In genomic region chr3:101391413-101391812, GRCh38 we compare ENCODE assay signal across 18 cellular contexts.
DNase-seq lines count a peak whose midpoint lies in the region; ATAC-seq lines count a peak whose summit lies in the region.
"Had no signal": no experiment of that assay in that cellular context is flagged by ENCODE, and none has a peak within 500 bp of the region (broad histone marks: within the 10 kb centered on the region; RNA-seq: fewer than 3 reads in every experiment).

No MANE protein-coding gene starts in this region.

- H3K27ac Mint-ChIP-seq in CD4-positive, alpha-beta memory T cell: peak overlapping the region; percentile 63 to 90 (median 76)
- peak overlapping the region; percentile 30 for H3K27ac Mint-ChIP-seq in activated naive CD8-positive, alpha-beta T cell treated with anti-CD3 and anti-CD28 coated beads, Interleukin-2, amount 50 U/mL, for 24 hours
- peak overlapping the region; percentile 88 to 97 for H3K27ac Mint-ChIP-seq in natural killer cell treated with Interleukin-12 subunit alpha and Interleukin-12 subunit beta and Interleukin-15 and Interleukin-18, amount 100 ng/mL, for 72 hours
- no peak overlapping the region for H3K27ac Mint-ChIP-seq in activated T-helper 2 cell treated with anti-CD3 and anti-CD28 coated beads, Interferon-gamma antibody, Interleukin-2, Interleukin-4, amounts not matched to agents 10 μg/mL and 5 μg/mL and 100 μg/mL, durations not matched to agents 14 hours and 24 hours and 36 hours

- H3K36me3 Mint-ChIP-seq in CD4-positive, alpha-beta memory T cell: peaks cover 51 to 54% of the 10 kb centered on the region in 2 donors
- H3K36me3 Mint-ChIP-seq in activated naive CD8-positive, alpha-beta T cell treated with anti-CD3 and anti-CD28 coated beads, Interleukin-2, amount 50 U/mL, for 24 hours (ENCODE audit: low read depth): peaks cover 39% of the 10 kb centered on the region
- peaks cover 29% of the 10 kb centered on the region for H3K36me3 Mint-ChIP-seq in natural killer cell treated with Interleukin-12 subunit alpha and Interleukin-12 subunit beta and Interleukin-15 and Interleukin-18, amount 100 ng/mL, for 72 hours
- peaks cover 64% of the 10 kb centered on the region for H3K36me3 Mint-ChIP-seq in activated T-helper 2 cell treated with anti-CD3 and anti-CD28 coated beads, Interferon-gamma antibody, Interleukin-2, Interleukin-4, amounts not matched to agents 10 μg/mL and 5 μg/mL and 100 μg/mL, durations not matched to agents 14 hours and 24 hours and 36 hours (ENCODE audit: low read depth)

- H3K27me3 ChIP-seq in CD4-positive, alpha-beta memory T cell (ENCODE audit: insufficient read depth, low read length): no peaks in the 10 kb centered on the region
- H3K27me3 ChIP-seq: SJSA1 had no signal

- CTCF ChIA-PET in CD4-positive, alpha-beta memory T cell (lab: Charles Lee; ENCODE audit: partially characterized antibody): no interaction called here

- peaks cover 35 to 50% (median 43%) of the 10 kb centered on the region in 4 donors for H3K4me1 Mint-ChIP-seq in CD4-positive, alpha-beta memory T cell
- peaks cover 25% of the 10 kb centered on the region for H3K4me1 Mint-ChIP-seq in activated naive CD8-positive, alpha-beta T cell treated with anti-CD3 and anti-CD28 coated beads, Interleukin-2, amount 50 U/mL, for 24 hours
- peaks cover 33% of the 10 kb centered on the region in 2 donors for H3K4me1 Mint-ChIP-seq in natural killer cell treated with Interleukin-12 subunit alpha and Interleukin-12 subunit beta and Interleukin-15 and Interleukin-18, amount 100 ng/mL, for 72 hours (ENCODE audit: low read depth in 2 of 2)
- H3K4me1 Mint-ChIP-seq in activated T-helper 2 cell treated with anti-CD3 and anti-CD28 coated beads, Interferon-gamma antibody, Interleukin-2, Interleukin-4, amounts not matched to agents 10 μg/mL and 5 μg/mL and 100 μg/mL, durations not matched to agents 14 hours and 24 hours and 36 hours (ENCODE audit: low read depth): peaks cover 13% of the 10 kb centered on the region

- POLR2A ChIA-PET in CD4-positive, alpha-beta memory T cell (lab: Charles Lee; ENCODE audit: partially characterized antibody): no interaction called here

- H3K27ac ChIP-seq in CD4-positive, alpha-beta memory T cell (ENCODE audit: low read depth, low read length): no peak overlapping the region
- H3K27ac ChIP-seq: PC-9, SJSA1 had no signal

- H3K4me3 Mint-ChIP-seq in CD4-positive, alpha-beta memory T cell: no peak overlapping the region
- no peak overlapping the region for H3K4me3 Mint-ChIP-seq in activated naive CD8-positive, alpha-beta T cell treated with anti-CD3 and anti-CD28 coated beads, Interleukin-2, amount 50 U/mL, for 24 hours
- H3K4me3 Mint-ChIP-seq in natural killer cell treated with Interleukin-12 subunit alpha and Interleukin-12 subunit beta and Interleukin-15 and Interleukin-18, amount 100 ng/mL, for 72 hours: no peak overlapping the region
- H3K4me3 Mint-ChIP-seq in activated T-helper 2 cell treated with anti-CD3 and anti-CD28 coated beads, Interferon-gamma antibody, Interleukin-2, Interleukin-4, amounts not matched to agents 10 μg/mL and 5 μg/mL and 100 μg/mL, durations not matched to agents 14 hours and 24 hours and 36 hours (ENCODE audit: low read depth): no peak overlapping the region

- ATAC-seq in activated naive CD8-positive, alpha-beta T cell treated with anti-CD3 and anti-CD28 coated beads, Interleukin-2, amount 50 U/mL, for 24 hours: no peak
- no peak for ATAC-seq in natural killer cell treated with Interleukin-12 subunit alpha and Interleukin-12 subunit beta and Interleukin-15 and Interleukin-18, amount 100 ng/mL, for 72 hours
- ATAC-seq in HG03439 (IDR thresholded peaks at IDR 0.05; ENCODE audit: unreplicated experiment): no peak

- H3K9me3 ChIP-seq in CD4-positive, alpha-beta memory T cell (ENCODE audit: control insufficient read depth in 1 of 2, low read length in 2 of 2): no peaks in the 10 kb centered on the region
- H3K9me3 ChIP-seq: HAP-1 had no signal

- DNase-seq in CD4-positive, alpha-beta memory T cell: no peak
- DNase-seq in OCI-M1 (lab: John Stamatoyannopoulos, UW): peak; percentile 85
- no peak for DNase-seq in activated naive CD8-positive, alpha-beta T cell treated with anti-CD3 and anti-CD28 coated beads, Interleukin-2, amount 50 U/mL, for 24 hours
- no peak for DNase-seq in natural killer cell treated with Interleukin-12 subunit alpha and Interleukin-12 subunit beta and Interleukin-15 and Interleukin-18, amount 100 ng/mL, for 72 hours (ENCODE audit: low spot score)
- no peak for DNase-seq in NK-92 (lab: John Stamatoyannopoulos, UW; ENCODE audit: unreplicated experiment)
- no peak for DNase-seq in activated T-helper 2 cell treated with anti-CD3 and anti-CD28 coated beads, Interferon-gamma antibody, Interleukin-2, Interleukin-4, amounts not matched to agents 10 μg/mL and 5 μg/mL and 100 μg/mL, durations not matched to agents 14 hours and 24 hours and 36 hours (ENCODE audit: low spot score)
- DNase-seq: ACHN; CD4-positive, CD25-positive, alpha-beta regulatory T cell; DMS79; MV-4-11; NCI-H1417; NCI-H187 treated with DMSO at 0.1 percent for 48 hours; NCI-H446; NCI-H748 treated with DMSO at 0.1 percent for 48 hours; PC-9 had no signal

- intact Hi-C loops in CD4-positive, alpha-beta memory T cell (cut with micrococcal nuclease): no loop called here
- intact Hi-C loops in activated T-helper 2 cell treated with anti-CD3 and anti-CD28 coated beads, Interferon-gamma antibody, Interleukin-2, Interleukin-4, amounts not matched to agents 10 μg/mL and 5 μg/mL and 100 μg/mL, durations not matched to agents 14 hours and 24 hours and 36 hours (cut with micrococcal nuclease): no loop called here

- H3K4me1 ChIP-seq in CD4-positive, alpha-beta memory T cell (ENCODE audit: insufficient read depth, low read length): peaks cover 26% of the 10 kb centered on the region
- H3K4me1 ChIP-seq: HAP-1, SJSA1 had no signal

- H3K9me3 Mint-ChIP-seq in CD4-positive, alpha-beta memory T cell: peaks cover 2 to 22% (median 13%) of the 10 kb centered on the region in 8 donors
- peaks cover 21% of the 10 kb centered on the region for H3K9me3 Mint-ChIP-seq in activated naive CD8-positive, alpha-beta T cell treated with anti-CD3 and anti-CD28 coated beads, Interleukin-2, amount 50 U/mL, for 24 hours
- peaks cover 9% of the 10 kb centered on the region for H3K9me3 Mint-ChIP-seq in natural killer cell treated with Interleukin-12 subunit alpha and Interleukin-12 subunit beta and Interleukin-15 and Interleukin-18, amount 100 ng/mL, for 72 hours
- H3K9me3 Mint-ChIP-seq in activated T-helper 2 cell treated with anti-CD3 and anti-CD28 coated beads, Interferon-gamma antibody, Interleukin-2, Interleukin-4, amounts not matched to agents 10 μg/mL and 5 μg/mL and 100 μg/mL, durations not matched to agents 14 hours and 24 hours and 36 hours: peaks cover 70% of the 10 kb centered on the region

- no peaks in the 10 kb centered on the region for H3K27me3 Mint-ChIP-seq in CD4-positive, alpha-beta memory T cell
- no peaks in the 10 kb centered on the region for H3K27me3 Mint-ChIP-seq in activated naive CD8-positive, alpha-beta T cell treated with anti-CD3 and anti-CD28 coated beads, Interleukin-2, amount 50 U/mL, for 24 hours
- H3K27me3 Mint-ChIP-seq in natural killer cell treated with Interleukin-12 subunit alpha and Interleukin-12 subunit beta and Interleukin-15 and Interleukin-18, amount 100 ng/mL, for 72 hours: no peaks in the 10 kb centered on the region
- H3K27me3 Mint-ChIP-seq in activated T-helper 2 cell treated with anti-CD3 and anti-CD28 coated beads, Interferon-gamma antibody, Interleukin-2, Interleukin-4, amounts not matched to agents 10 μg/mL and 5 μg/mL and 100 μg/mL, durations not matched to agents 14 hours and 24 hours and 36 hours (ENCODE audit: low read depth): no peaks in the 10 kb centered on the region
- H3K27me3 Mint-ChIP-seq: CD4-positive, CD25-positive, alpha-beta regulatory T cell had no signal

- H3K36me3 ChIP-seq in CD4-positive, alpha-beta memory T cell (ENCODE audit: insufficient read depth, low read length): no peaks in the 10 kb centered on the region
- H3K36me3 ChIP-seq: HAP-1, SJSA1 had no signal

- H3K4me3 ChIP-seq in CD4-positive, alpha-beta memory T cell (ENCODE audit: low read length in 2 of 2): no peak overlapping the region
- H3K4me3 ChIP-seq: HAP-1, PC-9, SJSA1 had no signal
